Comparison of ENCODE assay signal across 2 cellular contexts in the genomic region with DNA sequence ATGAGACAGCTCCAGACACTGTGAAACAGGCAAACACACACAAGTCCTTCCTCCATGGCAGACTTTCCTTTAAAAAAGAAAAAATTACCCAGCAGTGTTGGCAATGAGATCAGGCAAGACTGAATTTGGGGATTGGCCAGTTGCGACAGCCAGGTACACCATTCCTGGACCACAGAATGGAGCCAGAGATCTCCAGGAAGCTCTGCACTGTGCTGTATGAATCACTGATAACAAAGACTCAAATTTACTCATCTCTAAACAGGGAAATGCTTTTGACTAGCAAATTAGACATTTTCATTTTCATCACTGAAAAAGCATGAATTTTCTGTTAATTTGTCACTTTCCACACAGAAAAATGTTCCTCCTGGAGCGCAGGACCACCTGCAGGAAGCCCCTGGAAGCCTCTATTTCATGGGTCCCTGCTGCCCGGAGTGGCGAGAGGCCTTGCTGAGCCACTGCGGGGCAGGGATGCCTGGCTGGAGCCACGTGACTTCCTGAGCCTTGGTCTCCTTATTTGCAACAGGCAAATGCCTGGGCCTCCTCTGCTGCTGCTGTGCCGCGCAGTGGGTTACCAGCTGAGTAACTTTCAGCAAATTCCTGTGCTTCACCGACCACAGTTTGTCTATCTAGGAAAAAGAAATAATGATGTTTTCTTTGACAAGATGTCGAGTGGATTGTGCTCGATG.
TF ChIP-seq lines count a peak whose summit lies in the region.

No MANE protein-coding gene starts in this region.

TF ChIP-seq in IMR-90, 13 proteins besides CTCF, POLR2A, EP300 and RAD21:
- TF ChIP-seq MAFK (IDR thresholded peaks at IDR 0.05; ENCODE audit: low read depth, low read length), result no peak
- TF ChIP-seq, protein P1, sequence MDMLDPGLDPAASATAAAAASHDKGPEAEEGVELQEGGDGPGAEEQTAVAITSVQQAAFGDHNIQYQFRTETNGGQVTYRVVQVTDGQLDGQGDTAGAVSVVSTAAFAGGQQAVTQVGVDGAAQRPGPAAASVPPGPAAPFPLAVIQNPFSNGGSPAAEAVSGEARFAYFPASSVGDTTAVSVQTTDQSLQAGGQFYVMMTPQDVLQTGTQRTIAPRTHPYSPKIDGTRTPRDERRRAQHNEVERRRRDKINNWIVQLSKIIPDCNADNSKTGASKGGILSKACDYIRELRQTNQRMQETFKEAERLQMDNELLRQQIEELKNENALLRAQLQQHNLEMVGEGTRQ (IDR thresholded peaks at IDR 0.05; ENCODE audit: low read depth, low read length), result peak; percentile 37; the same call in 1 of the 2 replicates
TF ChIP-seq in IMR-90: peak in this region for 1.

TF ChIP-seq in SK-N-SH, 30 proteins besides CTCF, POLR2A, EP300 and RAD21:
- no peak for TF ChIP-seq POLR2AphosphoS5 (IDR thresholded peaks at IDR 0.05; ENCODE audit: low read depth, low read length)
TF ChIP-seq in SK-N-SH: peak in this region for 0.
